Comparison of ENCODE assay signal across 8 cellular contexts in genomic region chr7:13308423-13308822, GRCh38.
"Had no signal": no experiment of that assay in that cellular context is flagged by ENCODE, and none has a peak within 500 bp of the region (broad histone marks: within the 10 kb centered on the region; RNA-seq: fewer than 3 reads in every experiment).

No MANE protein-coding gene starts in this region.

- H3K4me3 ChIP-seq: GM12878 had no signal

- DNase-seq: GDM1, GF-D8 had no signal

- ATAC-seq: GM12878 had no signal

- FAIRE-seq: G401.6, GM12878, GM12891, GM12892, GM18507, GM19239 had no signal
